24 cellular contexts compared by ENCODE assay signal in the genomic region with DNA sequence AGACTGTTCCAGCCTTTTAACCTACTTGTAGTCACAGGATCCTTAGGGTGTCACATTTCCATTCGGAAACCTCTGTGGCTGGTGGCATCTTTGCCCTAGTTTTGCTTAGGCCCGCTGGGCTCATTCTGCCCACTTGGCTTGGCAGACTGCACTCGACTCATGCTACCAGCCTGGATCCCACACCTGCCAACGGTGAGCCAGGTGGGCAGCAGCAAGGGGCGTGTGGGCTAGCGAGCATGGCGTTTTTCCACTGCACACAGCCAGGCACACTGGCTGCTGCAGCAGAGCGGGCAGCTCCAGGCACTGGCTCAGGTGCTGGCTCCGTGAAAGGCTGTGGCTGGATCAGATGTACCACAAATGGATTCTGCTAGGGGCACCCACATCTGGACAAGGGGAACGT.
"Had no signal": no experiment of that assay in that cellular context is flagged by ENCODE, and none has a peak within 500 bp of the region (broad histone marks: within the 10 kb centered on the region; RNA-seq: fewer than 3 reads in every experiment).

No MANE protein-coding gene starts in this region.

- ATAC-seq: HepG2, Panc1, SK-N-SH treated with all-trans-retinoic acid at 6 μM for 48 hours had no signal

- H3K9me3 ChIP-seq: MG63, SJCRH30 had no signal

- H3K4me3 ChIP-seq: MG63, SJCRH30 had no signal

- H3K27me3 ChIP-seq: MG63, SJCRH30 had no signal

- H3K36me3 ChIP-seq: MG63, SJCRH30 had no signal

- FAIRE-seq: HepG2 had no signal

- H3K27ac ChIP-seq: RWPE1, SJCRH30 had no signal

- DNase-seq: IMR-90, Karpas-422, KG1, MG63, NCI-H1092, NCI-H1105 treated with DMSO at 0.1 percent for 48 hours, NCI-H1417 treated with DMSO at 0.1 percent for 48 hours, NCI-H146, NCI-H1694 treated with DMSO at 0.1 percent for 48 hours, NCI-H1930, NCI-H2081 treated with DMSO at 0.1 percent for 48 hours, NCI-H2171, NCI-H226, NCI-H446, NCI-H510A, NCI-H524 treated with DMSO at 0.1 percent for 48 hours, NCI-H69, NCI-H774, SHP77 treated with DMSO at 0.1 percent for 48 hours, SJCRH30 had no signal

- H3K4me1 ChIP-seq: SJCRH30 had no signal
